In the genomic region with DNA sequence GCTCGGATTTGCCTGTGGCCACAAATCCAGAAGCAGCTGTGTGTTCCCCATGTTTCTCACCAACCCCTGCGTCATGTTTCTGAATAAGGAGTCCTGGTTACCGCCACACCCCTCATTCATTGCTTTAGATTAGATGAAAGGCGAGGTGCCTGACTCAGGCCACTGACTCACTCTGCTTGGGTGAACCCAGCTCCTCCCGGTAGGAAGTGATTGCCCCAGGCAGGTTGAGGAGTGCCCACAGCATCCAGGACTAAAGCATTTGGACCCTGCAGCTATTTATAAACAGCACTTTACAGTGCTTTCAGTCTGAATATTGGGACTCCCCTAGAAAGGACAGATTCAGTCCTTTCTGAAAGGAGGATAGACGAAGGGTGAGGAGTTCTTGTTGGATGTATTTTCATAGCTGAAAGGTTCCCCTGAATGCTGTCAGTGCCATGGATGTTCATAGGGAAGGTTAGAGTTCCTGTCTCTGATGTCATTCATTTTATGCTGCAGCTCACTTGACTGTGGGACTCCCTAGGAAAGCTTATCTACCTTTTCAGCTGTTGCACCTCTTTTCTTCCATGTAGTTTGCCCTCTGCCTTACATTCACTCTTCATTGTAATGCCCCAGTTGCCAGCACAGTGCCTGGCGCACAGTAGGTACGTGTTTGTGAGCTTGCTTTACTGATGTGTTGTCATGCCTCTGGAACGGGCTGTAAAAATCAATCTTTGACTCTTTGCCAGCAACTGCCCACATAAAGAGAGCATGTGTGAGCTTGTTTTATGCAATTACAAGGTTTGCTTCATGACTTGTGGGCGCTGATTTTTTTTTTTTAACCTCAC, we compare ENCODE assay signal across 1 cellular context.
TF ChIP-seq lines count a peak whose summit lies in the region.

No MANE protein-coding gene starts in this region.

TF ChIP-seq in HEK293, 187 proteins besides CTCF, POLR2A, EP300 and RAD21 (continued from another document):
- TF ChIP-seq ZBTB21 (tag by site-specific recombination; IDR thresholded peaks at IDR 0.05) (peak; percentile 21; the same call in 1 of the 2 replicates), ZFP69B (tag by site-specific recombination; IDR thresholded peaks at IDR 0.05) (no peak), ZSCAN23 (tag by site-specific recombination; IDR thresholded peaks at IDR 0.05) (no peak)
TF ChIP-seq in HEK293: peak in this region for 32.
